Comparison of ENCODE assay signal across 12 cellular contexts in genomic region chr20:56417911-56418310, GRCh38. TPM values are rescaled to one million over a fixed set of nuclear protein-coding genes. Genes with fewer than 3 reads are reported as not detected.
DNase-seq lines count a peak whose midpoint lies in the region; TF ChIP-seq lines count a peak whose summit lies in the region.
"Had no signal": no experiment of that assay in that cellular context is flagged by ENCODE, and none has a peak within 500 bp of the region (broad histone marks: within the 10 kb centered on the region; RNA-seq: fewer than 3 reads in every experiment).

No MANE protein-coding gene starts in this region.

- DNase-seq in Calu3 (no peak), M059J (ENCODE audit: low read depth) (peak; percentile 63), dorsolateral prefrontal cortex (no peak), mammary epithelial cell (no peak), OCI-M2 (lab: John Stamatoyannopoulos, UW; ENCODE audit: unreplicated experiment) (no peak), SIG-M5 treated with dmso at 0.1 percent for 504 hours (lab: John Stamatoyannopoulos, UW; ENCODE audit: unreplicated experiment) (no peak)
- DNase-seq: stimulated activated CD4-positive, alpha-beta T cell treated with anti-CD3 and anti-CD28 coated beads, Interleukin-2, amount 100 ng/mL, for 24 hours had no signal

- dilution Hi-C loops in mammary epithelial cell (cut with HindIII; ENCODE audit: low sequenced_read_pairs), result no loop called here

- in situ Hi-C loops in mammary epithelial cell (cut with MboI; ENCODE audit: low sequenced_read_pairs in 2 of 2), result no loop called here

- H3K9me3 ChIP-seq in mammary epithelial cell (replicated peaks; ENCODE audit: insufficient read depth, low read length), result no peaks in the 10 kb centered on the region
- H3K9me3 ChIP-seq: adrenal gland had no signal

- peak overlapping the region; percentile 40 for H3K27ac Mint-ChIP-seq in Calu3 (ENCODE audit: unreplicated experiment)
- H3K27ac Mint-ChIP-seq in nephron, result peak overlapping the region in 2 of 3 experiments; percentile 4 to 66
- H3K27ac Mint-ChIP-seq: neural progenitor cell, WTC11 had no signal

- H3K27me3 Mint-ChIP-seq in Calu3 (ENCODE audit: unreplicated experiment) (no peaks in the 10 kb centered on the region), nephron (ENCODE audit: low read depth) (no peaks in the 10 kb centered on the region)
- H3K27me3 Mint-ChIP-seq: IgD-negative memory B cell had no signal

- WGBS in mammary epithelial cell (ENCODE audit: low coverage, missing lambda C conversion rate), result 70% methylated on average over 4 of the region's 4 CpGs

- no peak overlapping the region for H3K9ac ChIP-seq in mammary epithelial cell (ENCODE audit: insufficient read depth, low read length)
- H3K9ac ChIP-seq: neural progenitor cell had no signal

- TF ChIP-seq CTCF in Calu3 (IDR thresholded peaks at IDR 0.05; ENCODE audit: unreplicated experiment) (no peak), dorsolateral prefrontal cortex (IDR thresholded peaks at IDR 0.05 in 54 of 56, conservative IDR thresholded peaks at IDR 0.05 in 2 of 56; ENCODE audit: low read depth in 1 of 56, partially characterized antibody in 56 of 56) (no peak), nephron (IDR thresholded peaks at IDR 0.05; ENCODE audit: unreplicated experiment in 3 of 3) (no peak), mammary epithelial cell (conservative IDR thresholded peaks at IDR 0.05 in 1 of 2, IDR thresholded peaks at IDR 0.05 in 1 of 2; ENCODE audit: extremely low read depth in 1 of 2, insufficient read depth in 1 of 2, low read depth in 1 of 2, low read length in 2 of 2) (no peak)

- H3K36me3 Mint-ChIP-seq in Calu3 (ENCODE audit: insufficient read depth, unreplicated experiment), result no peaks in the 10 kb centered on the region
- peaks cover 21% of the 10 kb centered on the region for H3K36me3 Mint-ChIP-seq in nephron (ENCODE audit: low read depth)
- H3K36me3 Mint-ChIP-seq: neural progenitor cell had no signal

- H3K4me1 Mint-ChIP-seq in Calu3 (ENCODE audit: low read depth, unreplicated experiment) (peaks cover 12% of the 10 kb centered on the region), nephron (peaks cover 24% of the 10 kb centered on the region)

- H4K20me1 ChIP-seq in mammary epithelial cell (ENCODE audit: insufficient read depth, low read length), result no peaks in the 10 kb centered on the region

- CTCF ChIA-PET in Calu3 (lab: Charles Lee), result no interaction called here
- CTCF ChIA-PET in mammary epithelial cell (lab: Charles Lee; ENCODE audit: low non-redundant PET), result no interaction called here

- intact Hi-C loops in Calu3 (cut with micrococcal nuclease; ENCODE audit: unreplicated experiment), result no loop called here
- intact Hi-C loops in dorsolateral prefrontal cortex (cut with DNase I), result no loop called here
- intact Hi-C loops in mammary epithelial cell (cut with micrococcal nuclease), result no loop called here

- H3K4me3 Mint-ChIP-seq in Calu3 (ENCODE audit: low read depth, unreplicated experiment) (no peak overlapping the region), nephron (no peak overlapping the region)
- H3K4me3 Mint-ChIP-seq: neural progenitor cell, WTC11 had no signal

- H3K27me3 ChIP-seq in dorsolateral prefrontal cortex (no peaks in the 10 kb centered on the region), mammary epithelial cell (ENCODE audit: insufficient read depth, low read length) (no peaks in the 10 kb centered on the region)
- H3K27me3 ChIP-seq: adrenal gland had no signal

- H3K36me3 ChIP-seq in mammary epithelial cell (ENCODE audit: insufficient read depth, low read length), result no peaks in the 10 kb centered on the region
- H3K36me3 ChIP-seq: adrenal gland, neural progenitor cell had no signal

- H3K9me3 Mint-ChIP-seq in Calu3 (ENCODE audit: low read depth, unreplicated experiment), result no peaks in the 10 kb centered on the region
- no peaks in the 10 kb centered on the region for H3K9me3 Mint-ChIP-seq in nephron
- H3K9me3 Mint-ChIP-seq: IgD-negative memory B cell, neural progenitor cell, WTC11 had no signal

- H3K27ac ChIP-seq in dorsolateral prefrontal cortex (peak overlapping the region in 52 of 59 donors; percentile 9 to 89 (median 71)), mammary epithelial cell (ENCODE audit: insufficient read depth, low read depth, low read length) (no peak overlapping the region)
- H3K27ac ChIP-seq: neural progenitor cell had no signal

- BruUV-seq in Calu3 (replicated peaks; lab: Mats Ljungman, UMichigan) (no TSS peak), mammary epithelial cell (replicated peaks; lab: Mats Ljungman, UMichigan) (no TSS peak)

- H3K4me2 ChIP-seq in mammary epithelial cell (ENCODE audit: insufficient read depth, low read depth, low read length), result no peak overlapping the region
- H3K4me2 ChIP-seq: neural progenitor cell had no signal

- H3K4me3 ChIP-seq in dorsolateral prefrontal cortex, result no peak overlapping the region
- H3K4me3 ChIP-seq in mammary epithelial cell (replicated peaks in 1 of 3; ENCODE audit: insufficient read depth in 1 of 3, low read depth in 2 of 3, low read length in 3 of 3), result no peak overlapping the region
- H3K4me3 ChIP-seq: adrenal gland, neural progenitor cell had no signal

- H2AFZ ChIP-seq in mammary epithelial cell (ENCODE audit: low read depth, low read length), result no peak overlapping the region
- H2AFZ ChIP-seq: neural progenitor cell had no signal

- H3K79me2 ChIP-seq in mammary epithelial cell (ENCODE audit: insufficient read depth, low read length), result no peaks in the 10 kb centered on the region

- H3K4me1 ChIP-seq in mammary epithelial cell (ENCODE audit: insufficient read depth, low read length), result no peaks in the 10 kb centered on the region
- H3K4me1 ChIP-seq: neural progenitor cell had no signal

RNA-seq across cellular contexts. Expression of gene CASS4, which starts 5.9 kb away (rescaled TPM):
- total RNA-seq in Calu3 (2022) (0.24 and 0.27 TPM in 2 replicates), dorsolateral prefrontal cortex (1 to 10 TPM in 110 of 120 experiments, under 1 TPM in 10; 0.25 to 4.8 (median 1.9) TPM), mammary epithelial cell (under 1 TPM in 1 of 2 donors, not detected in 1; under 0.01 TPM)
- 0.15 TPM in 1 of 2 replicates, not detected in the other for total RNA-seq in M059J (2014; rRNA removed; shearing (Covaris generic))
- not detected for polyA plus RNA-seq in mammary epithelial cell
- not detected for polyA minus RNA-seq in mammary epithelial cell

RNA-seq across cellular contexts. Expression of gene CSTF1, which starts 25.5 kb away (rescaled TPM):
- 41.0 and 44.3 TPM in 2 replicates for total RNA-seq in Calu3 (2022)
- 93.5 and 101 TPM in 2 replicates for total RNA-seq in M059J (2014; rRNA removed; shearing (Covaris generic))
- 10 to 100 TPM; 15.8 to 37.3 (median 25.6) TPM for total RNA-seq in dorsolateral prefrontal cortex
- 10 to 100 TPM; 33.4 to 35.0 TPM for total RNA-seq in mammary epithelial cell
- 47.6 TPM for polyA plus RNA-seq in mammary epithelial cell
- 170 TPM for polyA minus RNA-seq in mammary epithelial cell

RNA-seq across cellular contexts. Expression of gene AURKA, which starts 25.9 kb away (rescaled TPM):
- total RNA-seq in Calu3 (2022) (73.8 and 75.5 TPM in 2 replicates), dorsolateral prefrontal cortex (1 to 10 TPM; 1.1 to 5.7 (median 2.8) TPM), mammary epithelial cell (10 to 100 TPM in 1 of 2 donors, 1 to 10 TPM in 1; 6.0 to 44.3 TPM)
- 191 and 212 TPM in 2 replicates for total RNA-seq in M059J (2014; rRNA removed; shearing (Covaris generic))
- 59.3 TPM for polyA plus RNA-seq in mammary epithelial cell
- polyA minus RNA-seq in mammary epithelial cell, result 44.4 TPM

RNA-seq across cellular contexts. Expression of gene RTF2, which starts 50.5 kb away (rescaled TPM):
- total RNA-seq in Calu3 (2022), result 67.2 and 68.7 TPM in 2 replicates
- 131 and 178 TPM in 2 replicates for total RNA-seq in M059J (2014; rRNA removed; shearing (Covaris generic))
- 100 to 1,000 TPM in 55 of 120 experiments, 10 to 100 TPM in 65; 74.7 to 133 (median 99.7) TPM for total RNA-seq in dorsolateral prefrontal cortex
- total RNA-seq in mammary epithelial cell, result 10 to 100 TPM; 46.2 to 66.2 TPM
- 57.0 TPM for polyA plus RNA-seq in mammary epithelial cell
- 29.8 TPM for polyA minus RNA-seq in mammary epithelial cell

RNA-seq across cellular contexts. Expression of gene FAM210B, which starts 59.1 kb away (rescaled TPM):
- total RNA-seq in Calu3 (2022) (8.7 and 9.4 TPM in 2 replicates), dorsolateral prefrontal cortex (10 to 100 TPM; 19.5 to 41.4 (median 28.6) TPM), mammary epithelial cell (100 to 1,000 TPM in 1 of 2 donors, 10 to 100 TPM in 1; 51.6 to 125 TPM)
- total RNA-seq in M059J (2014; rRNA removed; shearing (Covaris generic)), result 13.3 and 20.0 TPM in 2 replicates
- 35.3 TPM for polyA plus RNA-seq in mammary epithelial cell
- polyA minus RNA-seq in mammary epithelial cell, result 8.9 TPM
